ENCODE assay signal across 8 cellular contexts in genomic region chr5:139132515-139132914, GRCh38.
DNase-seq lines count a peak whose midpoint lies in the region; ATAC-seq and TF ChIP-seq lines count a peak whose summit lies in the region.
"Had no signal": no experiment of that assay in that cellular context is flagged by ENCODE, and none has a peak within 500 bp of the region (broad histone marks: within the 10 kb centered on the region; RNA-seq: fewer than 3 reads in every experiment).

No MANE protein-coding gene starts in this region.

- H3K4me1 ChIP-seq in HEK293 (ENCODE audit: control insufficient read depth, insufficient read depth, low read length) (peaks cover 14% of the 10 kb centered on the region), ascending aorta (peaks cover 18 to 34% of the 10 kb centered on the region in 2 donors), lung (ENCODE audit: control insufficient read depth in 2 of 2, insufficient read depth in 2 of 2, low read length in 2 of 2) (peaks cover 11 to 12% of the 10 kb centered on the region in 2 donors)

- H3K27ac ChIP-seq in HEK293 (ENCODE audit: extremely low read depth, low read depth, low read length) (no peak overlapping the region), ascending aorta (peak overlapping the region; percentile 92 to 95), lung (ENCODE audit: low read depth in 1 of 2, low read length in 1 of 2) (peak overlapping the region; percentile 37 to 80)

- POLR2A ChIA-PET in HEK293 (lab: Yijun Ruan, JAX): no interaction called here

- intact Hi-C loops in ascending aorta (cut with DNase I): no loop called here

- H3K4me3 ChIP-seq in HEK293 (ENCODE audit: low read depth, low read length) (no peak overlapping the region), ascending aorta (no peak overlapping the region), lung (no peak overlapping the region)

- no peaks in the 10 kb centered on the region for H3K27me3 Mint-ChIP-seq in stimulated activated memory B cell treated with anti-CD40 and anti-IgM and Interleukin-4, amounts not matched to agents 10 μg/mL and 1 μg/mL and 100 μg/mL, for 72 hours

- no peak for TF ChIP-seq CTCF in HEK293 (tag by site-specific recombination; IDR thresholded peaks at IDR 0.05)
- no peak for TF ChIP-seq CTCF in ascending aorta (IDR thresholded peaks at IDR 0.05)
- TF ChIP-seq CTCF in lung (IDR thresholded peaks at IDR 0.05; ENCODE audit: control extremely low read depth, extremely low read depth): no peak

- H3K36me3 ChIP-seq in HEK293 (ENCODE audit: control insufficient read depth in 2 of 2, insufficient read depth in 1 of 2, low read length in 2 of 2) (no peaks in the 10 kb centered on the region), ascending aorta (no peaks in the 10 kb centered on the region), lung (ENCODE audit: control insufficient read depth in 2 of 2, insufficient read depth in 2 of 2, low read length in 2 of 2) (no peaks in the 10 kb centered on the region)

- DNase-seq in ascending aorta (ENCODE audit: low spot score in 2 of 2): peak in 1 of 2 donors; percentile 70
- DNase-seq in lung (ENCODE audit: low spot score): no peak
- no peak for DNase-seq in activated effector memory CD4-positive, alpha-beta T cell treated with anti-CD3 and anti-CD28 coated beads, Interleukin-2, amount 50 U/mL, for 16 hours
- DNase-seq in NCI-H1417 treated with DMSO at 0.1 percent for 48 hours (lab: John Stamatoyannopoulos, UW): no peak
- DNase-seq: small intestine had no signal

- no peak for ATAC-seq in lung (ENCODE audit: insufficient read depth, low FRiP score)
- no peak for ATAC-seq in stimulated activated memory B cell treated with anti-CD40 and anti-IgM and Interleukin-4, amounts not matched to agents 10 μg/mL and 1 μg/mL and 100 μg/mL, for 72 hours
- no peak for ATAC-seq in GM21381 (IDR thresholded peaks at IDR 0.05; ENCODE audit: unreplicated experiment)

- peaks cover 17% of the 10 kb centered on the region for H3K4me1 Mint-ChIP-seq in stimulated activated memory B cell treated with anti-CD40 and anti-IgM and Interleukin-4, amounts not matched to agents 10 μg/mL and 1 μg/mL and 100 μg/mL, for 72 hours

- H3K27ac Mint-ChIP-seq in stimulated activated memory B cell treated with anti-CD40 and anti-IgM and Interleukin-4, amounts not matched to agents 10 μg/mL and 1 μg/mL and 100 μg/mL, for 72 hours: peak overlapping the region; percentile 12

- H3K4me3 Mint-ChIP-seq in stimulated activated memory B cell treated with anti-CD40 and anti-IgM and Interleukin-4, amounts not matched to agents 10 μg/mL and 1 μg/mL and 100 μg/mL, for 72 hours: no peak overlapping the region

- CTCF ChIA-PET in HEK293 (lab: Yijun Ruan, JAX): interaction anchor here (0.6 kb wide), 1 partner anchor 67 kb away, joined by 4 read pairs; no protein-coding TSS in a partner anchor

- 74 to 77% methylated on average over 3 of the region's 3 CpGs for WGBS in lung, 2 donors

- H3K27me3 ChIP-seq in ascending aorta (no peaks in the 10 kb centered on the region), lung (ENCODE audit: control insufficient read depth, insufficient read depth) (no peaks in the 10 kb centered on the region)

- H3K9me3 Mint-ChIP-seq in stimulated activated memory B cell treated with anti-CD40 and anti-IgM and Interleukin-4, amounts not matched to agents 10 μg/mL and 1 μg/mL and 100 μg/mL, for 72 hours: no peaks in the 10 kb centered on the region

- H3K9me3 ChIP-seq in HEK293 (ENCODE audit: control insufficient read depth, insufficient read depth, low read depth, low read length) (no peaks in the 10 kb centered on the region), ascending aorta (no peaks in the 10 kb centered on the region), lung (ENCODE audit: control insufficient read depth in 2 of 2, insufficient read depth in 1 of 2, low read length in 1 of 2) (no peaks in the 10 kb centered on the region)

- peaks cover 23% of the 10 kb centered on the region for H3K36me3 Mint-ChIP-seq in stimulated activated memory B cell treated with anti-CD40 and anti-IgM and Interleukin-4, amounts not matched to agents 10 μg/mL and 1 μg/mL and 100 μg/mL, for 72 hours

TF ChIP-seq in HEK293, 187 proteins besides CTCF, POLR2A, EP300 and RAD21:
- 0 out of 2 replicates have a peak, but pooled peaks have one; percentile 40 for TF ChIP-seq ZNF335 (tag by site-specific recombination; conservative IDR thresholded peaks at IDR 0.05)
- no peak for TF ChIP-seq ZNF132 (tag by site-specific recombination; IDR thresholded peaks at IDR 0.05; ENCODE audit: borderline replicate concordance)
- TF ChIP-seq IKZF3 (tag by site-specific recombination; IDR thresholded peaks at IDR 0.05): no peak
- peak; percentile 24; the same call in 1 of the 2 replicates for TF ChIP-seq PRDM1 (tag by site-specific recombination; IDR thresholded peaks at IDR 0.05)
- TF ChIP-seq ZNF18 (tag by site-specific recombination; IDR thresholded peaks at IDR 0.05): no peak
